24 cellular contexts compared by ENCODE assay signal in the genomic region with DNA sequence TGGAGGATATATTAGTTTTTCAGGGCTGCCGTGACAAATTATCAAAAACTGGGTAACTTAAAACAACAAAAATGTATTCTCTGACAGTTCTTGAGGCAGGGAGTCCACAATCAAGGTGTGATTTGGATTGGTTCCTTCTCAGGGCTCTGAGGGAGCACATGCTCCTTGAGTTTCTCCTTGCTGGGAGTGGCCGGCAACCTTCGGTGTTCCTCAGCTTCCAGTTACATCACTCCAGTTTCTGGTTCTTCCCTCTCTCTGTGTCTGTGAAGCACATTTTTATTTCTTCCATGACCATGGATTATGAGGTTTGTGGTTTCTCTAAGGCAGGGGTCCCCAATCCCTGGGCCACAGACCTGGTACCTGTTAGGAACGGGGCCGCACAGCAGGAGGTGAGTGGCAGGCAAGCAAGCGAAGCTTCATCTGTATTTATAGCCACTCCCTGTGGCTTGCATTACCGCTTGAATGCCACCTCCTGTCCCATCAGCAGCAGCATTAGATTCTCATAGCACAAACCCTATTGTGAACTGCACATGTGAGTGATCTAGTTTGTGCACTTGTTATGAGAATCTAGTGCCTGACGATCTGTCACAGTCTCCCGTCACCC.
DNase-seq lines count a peak whose midpoint lies in the region; ATAC-seq lines count a peak whose summit lies in the region.
"Had no signal": no experiment of that assay in that cellular context is flagged by ENCODE, and none has a peak within 500 bp of the region (broad histone marks: within the 10 kb centered on the region; RNA-seq: fewer than 3 reads in every experiment).

No MANE protein-coding gene starts in this region.

- H3K36me3 Mint-ChIP-seq in stimulated activated naive B cell treated with anti-CD40 and anti-IgM and Interleukin-4, amounts not matched to agents 10 μg/mL and 1 μg/mL and 100 μg/mL, for 72 hours = peaks cover 6 to 20% of the 10 kb centered on the region in 2 donors
- H3K36me3 Mint-ChIP-seq in T-helper 2 cell treated with Interferon-gamma antibody and Interleukin-4, amounts not matched to agents 5 μg/mL and 100 μg/mL, for 36 hours (ENCODE audit: low read depth) = peaks cover 14% of the 10 kb centered on the region
- H3K36me3 Mint-ChIP-seq: type B pancreatic cell had no signal

- peaks cover 10 to 28% of the 10 kb centered on the region in 2 donors for H3K4me1 Mint-ChIP-seq in stimulated activated naive B cell treated with anti-CD40 and anti-IgM and Interleukin-4, amounts not matched to agents 10 μg/mL and 1 μg/mL and 100 μg/mL, for 72 hours
- H3K4me1 Mint-ChIP-seq in T-helper 2 cell treated with Interferon-gamma antibody and Interleukin-4, amounts not matched to agents 5 μg/mL and 100 μg/mL, for 36 hours (ENCODE audit: low read depth) = peaks cover 27% of the 10 kb centered on the region

- no peaks in the 10 kb centered on the region for H3K9me3 Mint-ChIP-seq in stimulated activated naive B cell treated with anti-CD40 and anti-IgM and Interleukin-4, amounts not matched to agents 10 μg/mL and 1 μg/mL and 100 μg/mL, for 72 hours
- H3K9me3 Mint-ChIP-seq in T-helper 2 cell treated with Interferon-gamma antibody and Interleukin-4, amounts not matched to agents 5 μg/mL and 100 μg/mL, for 36 hours = peaks cover 4% of the 10 kb centered on the region
- H3K9me3 Mint-ChIP-seq: activated T-cell treated with anti-CD3 and anti-CD28 coated beads, Interleukin-2, amount 50 U/mL, for 4 hours; type B pancreatic cell had no signal

- DNase-seq in NCI-H2171 treated with DMSO at 0.1 percent for 48 hours (lab: John Stamatoyannopoulos, UW) (peak; percentile 10), NCI-H2171 (lab: John Stamatoyannopoulos, UW) (no peak), NCI-H69 (lab: John Stamatoyannopoulos, UW) (peak; percentile 27), DMS79 treated with DMSO at 0.1 percent for 48 hours (lab: John Stamatoyannopoulos, UW) (no peak)
- no peak for DNase-seq in stimulated activated naive B cell treated with anti-CD40 and anti-IgM and Interleukin-4, amounts not matched to agents 10 μg/mL and 1 μg/mL and 100 μg/mL, for 72 hours
- DNase-seq in T-helper 2 cell treated with Interferon-gamma antibody and Interleukin-4, amounts not matched to agents 5 μg/mL and 100 μg/mL, for 36 hours (ENCODE audit: low spot score) = no peak
- DNase-seq: activated CD8-positive, alpha-beta memory T cell treated with anti-CD3 and anti-CD28 coated beads for 24 hours; activated naive CD4-positive, alpha-beta T cell; activated T-cell treated with anti-CD3 and anti-CD28 coated beads, Interleukin-2, amount 50 U/mL, for 4 hours; BE2C; body of pancreas; Caco-2; foreskin melanocyte; naive thymus-derived CD4-positive, alpha-beta T cell; NCI-H1092 treated with DMSO at 0.1 percent for 48 hours; NCI-H2081; occipital lobe; PC-9; SHP77; SW 1271 had no signal

- peak; percentile 51 for ATAC-seq in GM21619 (IDR thresholded peaks at IDR 0.05; ENCODE audit: unreplicated experiment)
- peak; percentile 68 to 72 for ATAC-seq in stimulated activated naive B cell treated with anti-CD40 and anti-IgM and Interleukin-4, amounts not matched to agents 10 μg/mL and 1 μg/mL and 100 μg/mL, for 72 hours (replicated peaks)
- no peak for ATAC-seq in activated CD4-positive, CD25-positive, alpha-beta regulatory T cell treated with anti-CD3 and anti-CD28 coated beads, Interleukin-2, amount 50 U/mL, for 24 hours
- ATAC-seq: activated T-cell treated with anti-CD3 and anti-CD28 coated beads, Interleukin-2, amount 50 U/mL, for 4 hours; body of pancreas; left lobe of liver; naive thymus-derived CD4-positive, alpha-beta T cell had no signal

- no peaks in the 10 kb centered on the region for H3K27me3 Mint-ChIP-seq in stimulated activated naive B cell treated with anti-CD40 and anti-IgM and Interleukin-4, amounts not matched to agents 10 μg/mL and 1 μg/mL and 100 μg/mL, for 72 hours
- H3K27me3 Mint-ChIP-seq in T-helper 2 cell treated with Interferon-gamma antibody and Interleukin-4, amounts not matched to agents 5 μg/mL and 100 μg/mL, for 36 hours (ENCODE audit: low read depth) = no peaks in the 10 kb centered on the region
- H3K27me3 Mint-ChIP-seq: naive thymus-derived CD4-positive, alpha-beta T cell; type B pancreatic cell had no signal

- H3K4me3 Mint-ChIP-seq in stimulated activated naive B cell treated with anti-CD40 and anti-IgM and Interleukin-4, amounts not matched to agents 10 μg/mL and 1 μg/mL and 100 μg/mL, for 72 hours = no peak overlapping the region
- no peak overlapping the region for H3K4me3 Mint-ChIP-seq in T-helper 2 cell treated with Interferon-gamma antibody and Interleukin-4, amounts not matched to agents 5 μg/mL and 100 μg/mL, for 36 hours
- H3K4me3 Mint-ChIP-seq: activated T-cell treated with anti-CD3 and anti-CD28 coated beads, Interleukin-2, amount 50 U/mL, for 4 hours; naive thymus-derived CD4-positive, alpha-beta T cell; type B pancreatic cell had no signal

- H3K27ac Mint-ChIP-seq in stimulated activated naive B cell treated with anti-CD40 and anti-IgM and Interleukin-4, amounts not matched to agents 10 μg/mL and 1 μg/mL and 100 μg/mL, for 72 hours = peak overlapping the region; percentile 81
- H3K27ac Mint-ChIP-seq in T-helper 2 cell treated with Interferon-gamma antibody and Interleukin-4, amounts not matched to agents 5 μg/mL and 100 μg/mL, for 36 hours = no peak overlapping the region
- H3K27ac Mint-ChIP-seq: type B pancreatic cell had no signal

Comparison
In these comparisons a context has a peak if more than half of its experiments do, and no peak if none do; other contexts are left out.
1. DNase-seq: peak in NCI-H2171 treated with DMSO at 0.1 percent for 48 hours (single experiment) and NCI-H69 (single experiment); none in NCI-H2171 (single experiment), stimulated activated naive B cell treated with anti-CD40 and anti-IgM and Interleukin-4, amounts not matched to agents 10 μg/mL and 1 μg/mL and 100 μg/mL, for 72 hours (single experiment), T-helper 2 cell treated with Interferon-gamma antibody and Interleukin-4, amounts not matched to agents 5 μg/mL and 100 μg/mL, for 36 hours (single experiment) and DMS79 treated with DMSO at 0.1 percent for 48 hours (single experiment).
2. ATAC-seq: peak in GM21619 (single experiment) and stimulated activated naive B cell treated with anti-CD40 and anti-IgM and Interleukin-4, amounts not matched to agents 10 μg/mL and 1 μg/mL and 100 μg/mL, for 72 hours (2 of 2); none in activated CD4-positive, CD25-positive, alpha-beta regulatory T cell treated with anti-CD3 and anti-CD28 coated beads, Interleukin-2, amount 50 U/mL, for 24 hours (0 of 2).